In genomic region chr14:63663428-63664142, GRCh38 we compare ENCODE assay signal across 12 cellular contexts. TPM values are rescaled to one million over a fixed set of nuclear protein-coding genes. Genes with fewer than 3 reads are reported as not detected.
DNase-seq lines count a peak whose midpoint lies in the region; ATAC-seq and TF ChIP-seq lines count a peak whose summit lies in the region.
"Had no signal": no experiment of that assay in that cellular context is flagged by ENCODE, and none has a peak within 500 bp of the region (broad histone marks: within the 10 kb centered on the region; RNA-seq: fewer than 3 reads in every experiment).

No MANE protein-coding gene starts in this region.

- H4K20me1 ChIP-seq in OCI-LY7 (ENCODE audit: insufficient read depth, low read length) = no peaks in the 10 kb centered on the region

- no peak for TF ChIP-seq CTCF in OCI-LY7 (conservative IDR thresholded peaks at IDR 0.05; ENCODE audit: low read length)
- no peak for TF ChIP-seq CTCF in fibroblast of mammary gland (conservative IDR thresholded peaks at IDR 0.05; ENCODE audit: control insufficient read depth, insufficient read depth, low read depth, low read length)
- no peak for TF ChIP-seq CTCF in psoas muscle (IDR thresholded peaks at IDR 0.05)

- no peak overlapping the region for H4K12ac ChIP-seq in trophoblast cell (ENCODE audit: low read depth, low read length)

- H3K9me2 ChIP-seq in OCI-LY7 (ENCODE audit: insufficient read depth, low read length) = no peaks in the 10 kb centered on the region

- H3K4me2 ChIP-seq in OCI-LY7 (ENCODE audit: low read length) (no peak overlapping the region), trophoblast cell (ENCODE audit: low read length) (no peak overlapping the region)

- H2BK120ac ChIP-seq in trophoblast cell (ENCODE audit: insufficient read depth, low read length, poor library complexity) = no peak overlapping the region

- H2BK12ac ChIP-seq in trophoblast cell (ENCODE audit: low read length) = no peak overlapping the region

- H3K18ac ChIP-seq in trophoblast cell (ENCODE audit: low read length) = no peak overlapping the region

- H3K79me2 ChIP-seq in OCI-LY7 (ENCODE audit: insufficient read depth, low read depth, low read length) = no peaks in the 10 kb centered on the region
- no peaks in the 10 kb centered on the region for H3K79me2 ChIP-seq in trophoblast cell (ENCODE audit: control insufficient read depth, insufficient read depth, low read length, poor library complexity)

- no peak overlapping the region for H3K23ac ChIP-seq in trophoblast cell (ENCODE audit: low read length)

- DNase-seq in NCI-H748 (lab: John Stamatoyannopoulos, UW; ENCODE audit: unreplicated experiment) (peak; percentile 11), NCI-H748 treated with DMSO at 0.1 percent for 48 hours (lab: John Stamatoyannopoulos, UW) (no peak), OCI-LY7 (ENCODE audit: low spot score) (peak; percentile 16), fibroblast of mammary gland (ENCODE audit: low read depth) (peak; percentile 10), trophoblast cell (peak; percentile 73 to 82), psoas muscle (no peak), NCI-H2171 treated with DMSO at 0.1 percent for 48 hours (lab: John Stamatoyannopoulos, UW) (no peak)
- no peak for DNase-seq in activated naive CD4-positive, alpha-beta T cell treated with anti-CD3 and anti-CD28 coated beads, Interleukin-2, amount 50 U/mL, for 16 hours
- DNase-seq: 8988T; CD8-positive, alpha-beta memory T cell; MM.1S had no signal

- H3K9ac ChIP-seq in trophoblast cell (ENCODE audit: low read length) = no peak overlapping the region

- no peak overlapping the region for H2AFZ ChIP-seq in OCI-LY7 (ENCODE audit: low read length)
- H2AFZ ChIP-seq in trophoblast cell (ENCODE audit: insufficient read depth, low read length, poor library complexity) = no peak overlapping the region

- no peak overlapping the region for H4K91ac ChIP-seq in trophoblast cell (ENCODE audit: low read depth, low read length)

- H3K27ac ChIP-seq in OCI-LY7 (ENCODE audit: low read depth, low read length, poor library complexity, severe bottlenecking) (no peak overlapping the region), trophoblast cell (ENCODE audit: low read depth, low read length) (no peak overlapping the region), psoas muscle (no peak overlapping the region)

- no peak for ATAC-seq in psoas muscle

- H3K9me3 ChIP-seq in OCI-LY7 (ENCODE audit: low read length) = no peaks in the 10 kb centered on the region
- H3K9me3 ChIP-seq in trophoblast cell (ENCODE audit: insufficient read depth, low read depth, low read length) = peaks cover 11% of the 10 kb centered on the region
- H3K9me3 ChIP-seq in psoas muscle = no peaks in the 10 kb centered on the region

- intact Hi-C loops in OCI-LY7 (cut with micrococcal nuclease; ENCODE audit: unreplicated experiment) (no loop called here), psoas muscle (cut with DNase I) (no loop called here)

- POLR2A ChIA-PET in OCI-LY7 (lab: Charles Lee) = interaction anchor here (0.6 to 1.2 kb wide), 3 partner anchors 22 to 274 kb away, joined by 4 to 5 read pairs (median 5); partner anchors contain the start of gene WDR89

- BruUV-seq in OCI-LY7 (replicated peaks; lab: Mats Ljungman, UMichigan) = no TSS peak

- CTCF ChIA-PET in OCI-LY7 (lab: Charles Lee; ENCODE audit: unreplicated experiment) = no interaction called here

- H2AK5ac ChIP-seq in trophoblast cell (ENCODE audit: low read length) = no peak overlapping the region

- no peak overlapping the region for H3K4ac ChIP-seq in trophoblast cell (ENCODE audit: low read depth, low read length)

- WGBS in trophoblast cell (ENCODE audit: extremely low coverage, insufficient coverage, insufficient read length) = no CpG with 5 or more reads among the region's 12 CpGs
- 88 to 94% (median 92%) methylated on average over 12 of the region's 12 CpGs for WGBS in psoas muscle, 3 donors

- H2BK5ac ChIP-seq in trophoblast cell (ENCODE audit: low read depth, low read length, poor library complexity) = no peak overlapping the region

- H4K8ac ChIP-seq in trophoblast cell (ENCODE audit: low read depth, low read length) = no peak overlapping the region

- no peaks in the 10 kb centered on the region for H3K36me3 ChIP-seq in OCI-LY7 (ENCODE audit: insufficient read depth, low read length)
- peaks cover 4% of the 10 kb centered on the region in 2 experiments for H3K36me3 ChIP-seq in trophoblast cell (ENCODE audit: control insufficient read depth in 1 of 2, insufficient read depth in 2 of 2, low read length in 2 of 2)
- no peaks in the 10 kb centered on the region for H3K36me3 ChIP-seq in psoas muscle (ENCODE audit: insufficient read depth in 1 of 2, low read depth in 1 of 2)

- no peaks in the 10 kb centered on the region for H3K79me1 ChIP-seq in trophoblast cell (ENCODE audit: low read length)

- no peaks in the 10 kb centered on the region for H3K4me1 ChIP-seq in OCI-LY7 (ENCODE audit: insufficient read depth, low read length, poor library complexity, severe bottlenecking)
- H3K4me1 ChIP-seq in trophoblast cell (ENCODE audit: control insufficient read depth in 1 of 2, insufficient read depth in 2 of 2, low read length in 2 of 2) = peaks cover 0 to 4% of the 10 kb centered on the region in 2 experiments
- no peaks in the 10 kb centered on the region for H3K4me1 ChIP-seq in psoas muscle

- H3K27me3 ChIP-seq in trophoblast cell (ENCODE audit: insufficient read depth, low read length) (no peaks in the 10 kb centered on the region), psoas muscle (ENCODE audit: insufficient read depth in 3 of 3, low read length in 2 of 3) (no peaks in the 10 kb centered on the region)

- H3K4me3 ChIP-seq in OCI-LY7 (ENCODE audit: low read depth, low read length, poor library complexity, severe bottlenecking) (no peak overlapping the region), fibroblast of mammary gland (ENCODE audit: control insufficient read depth, low read depth, low read length) (no peak overlapping the region), trophoblast cell (ENCODE audit: low read depth, low read length) (no peak overlapping the region), psoas muscle (no peak overlapping the region)
- H3K4me3 ChIP-seq: lung had no signal

- H3K14ac ChIP-seq in trophoblast cell (ENCODE audit: low read length) = no peak overlapping the region

RNA-seq across cellular contexts. Expression of gene WDR89, which starts 21.9 kb away (rescaled TPM):
- 14.7 and 15.5 TPM in 2 replicates for total RNA-seq in OCI-LY7 (2014; rRNA removed; shearing (Covaris generic))
- 23.5 and 27.9 TPM in 2 replicates for total RNA-seq in OCI-LY7 (2022)
- 13.4 and 13.5 TPM in 2 replicates for polyA plus RNA-seq in trophoblast cell (2013)
- 10 to 100 TPM in 2 of 4 donors, 1 to 10 TPM in 2; 8.6 to 11.4 (median 10.0) TPM for total RNA-seq in psoas muscle
- polyA plus RNA-seq in psoas muscle = 10 to 100 TPM in 1 of 3 donors, 1 to 10 TPM in 2; 5.9 to 12.3 (median 9.7) TPM

Comparison
In these comparisons a context has a peak if more than half of its experiments do, and no peak if none do; other contexts are left out.
1. DNase-seq: peak in NCI-H748 (single experiment), OCI-LY7 (single experiment), fibroblast of mammary gland (single experiment) and trophoblast cell (2 of 2); none in NCI-H748 treated with DMSO at 0.1 percent for 48 hours (single experiment), psoas muscle (0 of 2), NCI-H2171 treated with DMSO at 0.1 percent for 48 hours (single experiment) and activated naive CD4-positive, alpha-beta T cell treated with anti-CD3 and anti-CD28 coated beads, Interleukin-2, amount 50 U/mL, for 16 hours (single experiment).